In the genomic region with DNA sequence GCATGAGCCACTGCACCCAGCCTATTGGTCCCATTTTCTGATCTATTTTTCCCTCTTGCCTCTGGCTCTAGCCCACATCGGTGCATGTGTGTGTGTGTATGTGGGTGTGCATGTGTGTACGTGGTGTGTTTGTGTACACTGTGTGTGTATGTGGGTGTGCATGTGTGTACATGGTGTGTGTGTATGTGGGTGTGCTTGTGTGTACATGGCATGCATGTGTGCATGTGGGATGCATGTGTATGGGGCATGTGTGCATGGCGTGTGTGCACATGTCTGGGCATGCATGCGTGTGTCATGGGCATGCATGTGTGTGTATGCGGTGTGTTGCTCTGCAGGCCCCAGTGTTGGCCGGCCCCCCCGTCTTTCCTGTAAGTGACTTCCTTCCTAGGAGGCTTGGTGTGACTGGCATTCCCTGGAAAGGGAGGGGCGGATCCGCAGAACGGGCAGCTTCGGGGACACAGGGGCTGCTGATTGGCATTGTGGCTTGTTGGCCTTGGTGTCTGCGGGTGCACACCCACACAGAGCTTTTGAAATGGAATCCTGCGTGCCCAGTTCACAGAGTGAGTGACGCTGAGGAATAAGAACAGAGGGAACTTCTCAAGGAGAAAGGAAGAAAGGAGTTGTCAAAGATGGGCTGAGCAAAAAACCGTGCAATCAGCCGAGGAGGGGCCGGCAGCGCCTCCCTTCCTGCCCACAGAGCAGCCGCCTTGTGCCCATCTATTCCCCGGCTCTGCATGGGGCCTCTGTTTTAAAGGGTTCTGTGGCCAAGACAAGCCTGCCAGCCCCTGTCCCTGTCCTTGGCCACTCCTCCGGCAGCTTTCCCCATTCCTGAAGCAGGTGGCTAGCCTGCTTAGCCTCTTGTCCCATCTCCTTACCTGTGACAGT, we compare ENCODE assay signal across 8 cellular contexts. TPM values are rescaled to one million over a fixed set of nuclear protein-coding genes. Genes with fewer than 3 reads are reported as not detected.
DNase-seq lines count a peak whose midpoint lies in the region; ATAC-seq and TF ChIP-seq lines count a peak whose summit lies in the region.

No MANE protein-coding gene starts in this region.

- H3K36me3 ChIP-seq in left ventricle myocardium inferior (peaks cover 6% of the 10 kb centered on the region), spleen (peaks cover 0 to 28% (median 7%) of the 10 kb centered on the region in 6 donors)

- H2BK5ac ChIP-seq in H9 (ENCODE audit: insufficient read length, low read length) = no peak overlapping the region

- H3K9me3 ChIP-seq in H9 (ENCODE audit: control insufficient read depth, low read depth, low read length) = no peaks in the 10 kb centered on the region
- H3K9me3 ChIP-seq in left ventricle myocardium inferior (replicated peaks) = no peaks in the 10 kb centered on the region
- no peaks in the 10 kb centered on the region for H3K9me3 ChIP-seq in spleen

- H3K4me1 Mint-ChIP-seq in H9 = peaks cover 18 to 22% of the 10 kb centered on the region in 2 experiments
- peaks cover 20% of the 10 kb centered on the region for H3K4me1 Mint-ChIP-seq in WTC11

- H3K27ac Mint-ChIP-seq in H9 (peak overlapping the region; percentile 65 to 83 (median 68); a peak in 5 of 7 replicates), WTC11 (peak overlapping the region; percentile 98)

- intact Hi-C loops in left ventricle myocardium inferior (cut with micrococcal nuclease) = no loop called here
- intact Hi-C loops in spleen (cut with DNase I; ENCODE audit: low total_unique reads) = no loop called here

- H3K4me2 ChIP-seq in H9 (ENCODE audit: insufficient read depth, insufficient read length, low read length) = no peak overlapping the region

- no CpG with 5 or more reads among the region's 21 CpGs for WGBS in H9 (ENCODE audit: extremely low coverage, insufficient read length, low lambda C conversion rate)
- 32 to 52% (median 35%) methylated on average over 20 to 21 of the region's 21 CpGs for WGBS in spleen, 5 donors

- no peak overlapping the region for H3K9ac ChIP-seq in H9 (ENCODE audit: extremely low read depth, insufficient read length, low read length)

- no peak overlapping the region for H2BK120ac ChIP-seq in H9 (ENCODE audit: low read depth, low read length, poor library complexity, severe bottlenecking)

- peaks cover 9% of the 10 kb centered on the region for H3K23me2 ChIP-seq in H9 (ENCODE audit: insufficient read length, low read depth, low read length, poor library complexity, severe bottlenecking)

- H2AK5ac ChIP-seq in H9 (ENCODE audit: insufficient read length, low read length) = no peak overlapping the region

- DNase-seq in H9 (no peak), WTC11 (ENCODE audit: low spot score) (no peak), left ventricle myocardium inferior (peak; percentile 36), spleen (peak; percentile 86), NCI-H748 treated with DMSO at 0.1 percent for 48 hours (lab: John Stamatoyannopoulos, UW) (no peak)

- H3K27me3 ChIP-seq in H9 (ENCODE audit: insufficient read depth, low read length) (no peaks in the 10 kb centered on the region), left ventricle myocardium inferior (ENCODE audit: low read depth) (no peaks in the 10 kb centered on the region), spleen (replicated peaks in 1 of 7) (no peaks in the 10 kb centered on the region)

- POLR2A ChIA-PET in WTC11 (lab: Charles Lee) = interaction anchor here (2.4 kb wide), 1 partner anchor 14 kb away, joined by 6 read pairs; no protein-coding TSS in a partner anchor

- H2BK20ac ChIP-seq in H9 (ENCODE audit: low read depth, low read length, poor library complexity, severe bottlenecking) = no peak overlapping the region

- H2BK12ac ChIP-seq in H9 (ENCODE audit: insufficient read length, low read depth, low read length) = no peak overlapping the region

- H3K9me3 Mint-ChIP-seq in H9 (no peaks in the 10 kb centered on the region), WTC11 (no peaks in the 10 kb centered on the region)

- H3K27ac ChIP-seq in H9 (ENCODE audit: insufficient read length, low read depth, low read length) (no peak overlapping the region), left ventricle myocardium inferior (replicated peaks) (peak overlapping the region; percentile 95), spleen (peak overlapping the region in 7 of 8 donors; percentile 72 to 88 (median 81))

- peaks cover 5% of the 10 kb centered on the region; the same call in 1 of the 2 replicates for H3K79me2 ChIP-seq in H9 (ENCODE audit: insufficient read depth, low read length)

- no peak overlapping the region for H2BK15ac ChIP-seq in H9 (ENCODE audit: low read depth, low read length)

- peaks cover 0 to 20% (median 3%) of the 10 kb centered on the region in 3 experiments; a peak in 5 of 7 replicates for H3K36me3 Mint-ChIP-seq in H9 (ENCODE audit: insufficient read depth in 1 of 3, low read depth in 3 of 3)
- peaks cover 5% of the 10 kb centered on the region for H3K36me3 Mint-ChIP-seq in WTC11

- H3K56ac ChIP-seq in H9 (ENCODE audit: insufficient read length, low read depth, low read length) = no peak overlapping the region

- H3K23ac ChIP-seq in H9 (ENCODE audit: insufficient read length, low read depth, low read length) = no peak overlapping the region

- no peak for ATAC-seq in WTC11
- no peak for ATAC-seq in HG02840 (IDR thresholded peaks at IDR 0.05; ENCODE audit: low FRiP score, unreplicated experiment)
- no peak for ATAC-seq in GM21360 (IDR thresholded peaks at IDR 0.05; ENCODE audit: unreplicated experiment)
- ATAC-seq in HG02759 (IDR thresholded peaks at IDR 0.05; ENCODE audit: unreplicated experiment) = no peak

- H2AFZ ChIP-seq in H9 (ENCODE audit: low read length) = no peak overlapping the region

- no peak overlapping the region for H3K18ac ChIP-seq in H9 (ENCODE audit: insufficient read length, low read depth, low read length)

- no peaks in the 10 kb centered on the region for H4K20me1 ChIP-seq in H9 (ENCODE audit: control insufficient read depth, insufficient read depth, insufficient read length)

- no peak overlapping the region for H3K4ac ChIP-seq in H9 (ENCODE audit: low read depth, low read length)

- H4K91ac ChIP-seq in H9 (ENCODE audit: insufficient read length, low read depth, low read length) = no peak overlapping the region

- no peak for TF ChIP-seq CTCF in H9 (conservative IDR thresholded peaks at IDR 0.05)
- TF ChIP-seq CTCF in WTC11 (IDR thresholded peaks at IDR 0.05) = no peak
- no peak for TF ChIP-seq CTCF in left ventricle myocardium inferior (IDR thresholded peaks at IDR 0.05; ENCODE audit: borderline replicate concordance)
- TF ChIP-seq CTCF in spleen (IDR thresholded peaks at IDR 0.05 in 8 of 11, conservative IDR thresholded peaks at IDR 0.05 in 3 of 11) = no peak

- no peak overlapping the region for H3K14ac ChIP-seq in H9 (ENCODE audit: insufficient read depth, low read length)

- CTCF ChIA-PET in WTC11 (lab: Charles Lee) = interaction anchor here (1.5 to 2.9 kb wide), 7 partner anchors 8 to 228 kb away, joined by 3 to 45 read pairs (median 7); a partner anchor contains a TSS

- peak overlapping the region; percentile 4 to 53; a peak in 2 of 5 replicates for H3K4me3 Mint-ChIP-seq in H9
- no peak overlapping the region for H3K4me3 Mint-ChIP-seq in WTC11

- no peak overlapping the region for H4K5ac ChIP-seq in H9 (ENCODE audit: insufficient read length, low read depth, low read length)

- peaks cover 5% of the 10 kb centered on the region for H3K79me1 ChIP-seq in H9 (ENCODE audit: insufficient read depth, low read depth, low read length, poor library complexity, severe bottlenecking)

- no peak overlapping the region for H3T11ph ChIP-seq in H9 (ENCODE audit: low read length)

- H4K8ac ChIP-seq in H9 (replicated peaks; ENCODE audit: insufficient read length, low read depth, low read length) = no peak overlapping the region

- peak overlapping the region; percentile 75 for H3K4me3 ChIP-seq in left ventricle myocardium inferior
- peak overlapping the region in 3 of 8 donors; percentile 47 to 71 (median 48) for H3K4me3 ChIP-seq in spleen

- H3K27me3 Mint-ChIP-seq in H9 (ENCODE audit: low read depth) = no peaks in the 10 kb centered on the region
- no peaks in the 10 kb centered on the region for H3K27me3 Mint-ChIP-seq in WTC11 (ENCODE audit: low read depth)

- no peak for TF ChIP-seq POLR2A in spleen (IDR thresholded peaks at IDR 0.05)

- H3K4me1 ChIP-seq in H9 (ENCODE audit: insufficient read depth, low read length) = no peaks in the 10 kb centered on the region
- peaks cover 70% of the 10 kb centered on the region for H3K4me1 ChIP-seq in left ventricle myocardium inferior
- peaks cover 35 to 100% (median 74%) of the 10 kb centered on the region in 6 donors for H3K4me1 ChIP-seq in spleen

TF ChIP-seq in WTC11, 78 proteins besides CTCF, POLR2A, EP300 and RAD21 (continues in another document):
- TF ChIP-seq ZNF263 (CRISPR knock-in tag; IDR thresholded peaks at IDR 0.05; ENCODE audit: low read depth) (no peak), NR1H2 (CRISPR knock-in tag; IDR thresholded peaks at IDR 0.05) (no peak), ZBTB21 (CRISPR knock-in tag; IDR thresholded peaks at IDR 0.05; ENCODE audit: borderline replicate concordance) (no peak), ZNF671 (CRISPR knock-in tag; IDR thresholded peaks at IDR 0.05) (no peak), MXD4 (CRISPR knock-in tag; IDR thresholded peaks at IDR 0.05; ENCODE audit: borderline replicate concordance) (no peak), RELA (CRISPR knock-in tag; IDR thresholded peaks at IDR 0.05; ENCODE audit: borderline replicate concordance) (no peak)

RNA-seq across cellular contexts. Expression of a gene that starts 8.0 kb away (rescaled TPM):
- 109 and 117 TPM in 2 replicates for total RNA-seq in H9 (2021)
- total RNA-seq in WTC11 (2021) = 116 to 123 TPM (median 120 TPM) in 3 replicates
- total RNA-seq in left ventricle myocardium inferior = 88.4 TPM
- total RNA-seq in spleen = 10 to 100 TPM; 41.1 to 82.9 (median 58.7) TPM
- 10 to 100 TPM; 17.9 to 39.0 (median 24.7) TPM for polyA plus RNA-seq in spleen

RNA-seq across cellular contexts. Expression of a gene that starts 49.2 kb away (rescaled TPM):
- 40.7 and 44.5 TPM in 2 replicates for total RNA-seq in H9 (2021)
- 35.2 to 38.6 TPM (median 36.1 TPM) in 3 replicates for total RNA-seq in WTC11 (2021)
- 40.6 TPM for total RNA-seq in left ventricle myocardium inferior
- 10 to 100 TPM; 10.5 to 36.6 (median 28.6) TPM for total RNA-seq in spleen
- polyA plus RNA-seq in spleen = 10 to 100 TPM; 39.6 to 93.8 (median 48.5) TPM

Comparison
In these comparisons a context has a peak if more than half of its experiments do, and no peak if none do; other contexts are left out.
1. DNase-seq: peak in left ventricle myocardium inferior (single experiment) and spleen (single experiment); none in H9 (single experiment), WTC11 (single experiment) and NCI-H748 treated with DMSO at 0.1 percent for 48 hours (single experiment).